27 cellular contexts compared by ENCODE assay signal in the genomic region with DNA sequence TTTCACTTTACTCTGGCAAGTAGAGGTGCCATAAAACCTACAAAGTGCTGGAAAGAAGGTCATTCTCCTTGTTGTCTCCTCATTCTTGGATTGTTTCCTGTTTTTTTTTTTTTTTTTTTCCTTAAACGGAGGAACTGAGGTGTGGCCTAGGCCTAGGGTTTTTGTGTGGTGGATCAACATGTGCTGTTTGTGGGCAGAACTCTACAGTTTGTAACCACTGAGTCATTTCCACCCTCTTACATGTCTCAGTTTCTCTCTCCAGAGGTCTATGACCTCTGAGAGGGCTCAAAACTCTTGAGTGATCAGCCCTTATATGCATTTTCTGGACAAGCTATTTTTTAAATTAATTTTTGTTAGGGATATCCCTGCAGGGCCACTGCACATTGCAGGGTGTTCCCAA.
"Had no signal": no experiment of that assay in that cellular context is flagged by ENCODE, and none has a peak within 500 bp of the region (broad histone marks: within the 10 kb centered on the region; RNA-seq: fewer than 3 reads in every experiment).

No MANE protein-coding gene starts in this region.

- H3K9me3 ChIP-seq: body of pancreas, neutrophil, right lobe of liver, testis had no signal

- ATAC-seq: activated CD4-positive, CD25-positive, alpha-beta regulatory T cell treated with anti-CD3 and anti-CD28 coated beads, Interleukin-2, amount 50 U/mL, for 24 hours; body of pancreas; esophagus mucosa; foreskin keratinocyte; heart left ventricle; right lobe of liver; stimulated activated naive CD8-positive, alpha-beta T cell treated with anti-CD3 and anti-CD28 coated beads, Interleukin-15, Interleukin-2, amounts not matched to agents 100 U/mL and 50 U/mL, for 24 hours had no signal

- FAIRE-seq: endothelial cell of umbilical vein had no signal

- H3K4me1 ChIP-seq: adrenal gland, body of pancreas, foreskin keratinocyte, heart left ventricle, left ventricle myocardium inferior, right lobe of liver, testis, transverse colon had no signal

- H3K27ac ChIP-seq: adrenal gland, body of pancreas, coronary artery, foreskin keratinocyte, heart left ventricle, left ventricle myocardium inferior, neutrophil, right lobe of liver, skin epidermis, testis, transverse colon, WERI-Rb-1 had no signal

- H3K27me3 ChIP-seq: adrenal gland, body of pancreas, foreskin keratinocyte, heart left ventricle, neutrophil, right lobe of liver, testis, transverse colon had no signal

- DNase-seq: activated CD4-positive, alpha-beta T cell treated with anti-CD3 and anti-CD28 coated beads for 48 hours; activated CD4-positive, alpha-beta T cell treated with anti-CD3 and anti-CD28 coated beads, Interleukin-2, amount 50 U/mL, for 48 hours; activated CD8-positive, alpha-beta memory T cell treated with anti-CD3 and anti-CD28 coated beads for 24 hours; activated effector memory CD4-positive, alpha-beta T cell treated with Interleukin-2 at 50 U/mL for 16 hours; activated naive CD4-positive, alpha-beta T cell treated with Interleukin-2 at 50 U/mL for 16 hours; activated naive CD8-positive, alpha-beta T cell treated with anti-CD3 and anti-CD28 coated beads for 36 hours; adrenal gland; aorta; body of pancreas; foreskin keratinocyte; heart left ventricle; left ventricle myocardium inferior; naive B cell; nephron progenitor cell; right lobe of liver; stimulated activated CD4-positive, alpha-beta T cell treated with anti-CD3 and anti-CD28 coated beads, Interleukin-12 subunit alpha, Interleukin-12 subunit beta, amount 100 ng/mL, for 4 hours; stimulated activated CD4-positive, alpha-beta T cell treated with anti-CD3 and anti-CD28 coated beads, Interleukin-4, amount 100 ng/mL, for 1 hour; stimulated activated naive CD8-positive, alpha-beta T cell treated with anti-CD3 and anti-CD28 coated beads, Interleukin-15, Interleukin-2, amounts not matched to agents 100 U/mL and 50 U/mL, for 24 hours; testis; transverse colon; WERI-Rb-1 had no signal

- H3K36me3 ChIP-seq: adrenal gland, heart left ventricle, left ventricle myocardium inferior, neutrophil, right lobe of liver, transverse colon, WERI-Rb-1 had no signal

- H3K4me3 ChIP-seq: adrenal gland, body of pancreas, coronary artery, heart left ventricle, left ventricle myocardium inferior, right lobe of liver, skin epidermis, testis, transverse colon had no signal
